Comparison of ENCODE assay signal across 11 cellular contexts in genomic region chr11:12917830-12918229, GRCh38.
"Had no signal": no experiment of that assay in that cellular context is flagged by ENCODE, and none has a peak within 500 bp of the region (broad histone marks: within the 10 kb centered on the region; RNA-seq: fewer than 3 reads in every experiment).

No MANE protein-coding gene starts in this region.

- FAIRE-seq: H1, H54 had no signal

- H3K9ac ChIP-seq: GM23248 had no signal

- H3K4me3 ChIP-seq: GM23248, GM23338, HAP-1 had no signal

- H3K27ac Mint-ChIP-seq: GM23338, H9 had no signal

- H3K9me3 Mint-ChIP-seq: GM23338, H9, HFFc6 had no signal

- H3K27ac ChIP-seq: GM23248 had no signal

- H3K9me3 ChIP-seq: HAP-1 had no signal

- H3K4me3 Mint-ChIP-seq: GM23338, H9, HFFc6 had no signal

- DNase-seq: GM23248, GOT3, H7, H9, HCEC 1CT, HFFc6 had no signal

- ATAC-seq: GM23338, HCT116 had no signal

- H3K4me2 ChIP-seq: GM23338 had no signal

- H2AFZ ChIP-seq: GM23248, GM23338 had no signal
